Comparison of ENCODE assay signal across 2 cellular contexts in the genomic region with DNA sequence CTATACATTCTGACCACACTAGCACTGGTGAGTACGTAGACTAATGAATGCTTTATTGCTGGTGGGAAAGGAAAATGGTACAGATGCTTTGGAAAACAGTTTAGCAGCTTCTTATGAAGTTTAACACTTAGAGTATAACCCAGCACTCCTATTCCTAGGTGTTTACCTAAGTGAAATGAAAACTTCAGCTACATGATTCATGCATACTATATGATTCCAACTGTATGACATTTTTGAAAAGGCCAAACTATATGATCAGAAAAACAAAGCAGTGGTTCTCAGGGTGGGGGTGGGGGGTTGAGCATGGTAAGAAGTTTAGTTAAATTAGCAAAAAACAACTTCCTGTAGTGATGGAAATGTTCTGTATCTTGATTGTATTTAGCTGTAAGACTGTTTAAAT.
TF ChIP-seq lines count a peak whose summit lies in the region.

No MANE protein-coding gene starts in this region.

TF ChIP-seq in SK-N-SH, 30 proteins besides CTCF, POLR2A, EP300 and RAD21 (continued from another document):
- TF ChIP-seq, protein P1, sequence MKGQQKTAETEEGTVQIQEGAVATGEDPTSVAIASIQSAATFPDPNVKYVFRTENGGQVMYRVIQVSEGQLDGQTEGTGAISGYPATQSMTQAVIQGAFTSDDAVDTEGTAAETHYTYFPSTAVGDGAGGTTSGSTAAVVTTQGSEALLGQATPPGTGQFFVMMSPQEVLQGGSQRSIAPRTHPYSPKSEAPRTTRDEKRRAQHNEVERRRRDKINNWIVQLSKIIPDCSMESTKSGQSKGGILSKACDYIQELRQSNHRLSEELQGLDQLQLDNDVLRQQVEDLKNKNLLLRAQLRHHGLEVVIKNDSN (IDR thresholded peaks at IDR 0.05; ENCODE audit: borderline replicate concordance, low read depth), result no peak
- no peak for TF ChIP-seq NFIC (IDR thresholded peaks at IDR 0.05; ENCODE audit: borderline replicate concordance)
- TF ChIP-seq TCF12 (IDR thresholded peaks at IDR 0.05), result no peak

TF ChIP-seq in SK-N-SH treated with all-trans-retinoic acid at 6 μM for 48 hours, 23 proteins besides CTCF, POLR2A, EP300 and RAD21:
- TF ChIP-seq TSHZ2 (CRISPR knock-in tag; IDR thresholded peaks at IDR 0.05), result no peak
- no peak for TF ChIP-seq ZNF8 (CRISPR knock-in tag; IDR thresholded peaks at IDR 0.05)
- no peak for TF ChIP-seq BACH2 (CRISPR knock-in tag; IDR thresholded peaks at IDR 0.05; ENCODE audit: borderline replicate concordance)
- no peak for TF ChIP-seq SNAI2 (CRISPR knock-in tag; IDR thresholded peaks at IDR 0.05)
- TF ChIP-seq PPARA (CRISPR knock-in tag; IDR thresholded peaks at IDR 0.05; ENCODE audit: borderline replicate concordance), result no peak
- no peak for TF ChIP-seq ARNTL (CRISPR knock-in tag; IDR thresholded peaks at IDR 0.05; ENCODE audit: borderline replicate concordance, low read depth)
- no peak for TF ChIP-seq ISL1 (CRISPR knock-in tag; IDR thresholded peaks at IDR 0.05)
- TF ChIP-seq ZNF565 (CRISPR knock-in tag; conservative IDR thresholded peaks at IDR 0.05; ENCODE audit: low read depth), result no peak
